12 cellular contexts compared by ENCODE assay signal in the genomic region with DNA sequence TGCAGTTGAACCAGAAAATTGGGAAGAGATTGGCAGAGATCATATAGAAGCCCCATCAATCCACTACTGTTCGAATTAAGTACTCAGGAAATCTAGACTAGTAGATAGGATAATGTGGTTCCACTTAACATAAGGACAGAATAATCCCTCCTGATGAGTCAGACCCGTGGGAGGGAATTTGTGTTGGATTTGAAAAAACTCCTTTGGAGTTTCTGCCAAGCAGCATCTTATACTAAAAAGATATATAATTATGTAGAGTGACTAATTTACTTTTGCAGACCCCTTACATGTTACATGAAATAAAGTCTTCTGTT.
DNase-seq lines count a peak whose midpoint lies in the region; ATAC-seq, FAIRE-seq and TF ChIP-seq lines count a peak whose summit lies in the region.
"Had no signal": no experiment of that assay in that cellular context is flagged by ENCODE, and none has a peak within 500 bp of the region (broad histone marks: within the 10 kb centered on the region; RNA-seq: fewer than 3 reads in every experiment).

No MANE protein-coding gene starts in this region.

- no peaks in the 10 kb centered on the region for H3K36me3 Mint-ChIP-seq in naive thymus-derived CD8-positive, alpha-beta T cell

- H3K4me3 ChIP-seq in BJ (ENCODE audit: low read depth, low read length) = no peak overlapping the region
- H3K4me3 ChIP-seq in MG63 = no peak overlapping the region
- no peak overlapping the region for H3K4me3 ChIP-seq in K562
- no peak overlapping the region for H3K4me3 ChIP-seq in adrenal gland
- H3K4me3 ChIP-seq: colonic mucosa, upper lobe of left lung had no signal

- CTCF ChIA-PET in BJ (lab: Yijun Ruan, JAX) = no interaction called here
- CTCF ChIA-PET in K562 (lab: Yijun Ruan, JAX; ENCODE audit: low intra/inter-chr PET ratio) = no interaction called here

- POLR2A ChIA-PET in BJ (lab: Charles Lee) (no interaction called here), K562 (lab: Yijun Ruan, JAX) (no interaction called here)
- POLR2A ChIA-PET in naive thymus-derived CD8-positive, alpha-beta T cell (lab: Charles Lee) = no interaction called here

- H3K36me3 ChIP-seq in BJ (ENCODE audit: control insufficient read depth, insufficient read depth, low read length) (no peaks in the 10 kb centered on the region), MG63 (no peaks in the 10 kb centered on the region), K562 (ENCODE audit: control insufficient read depth, insufficient read depth, low read length) (no peaks in the 10 kb centered on the region), adrenal gland (replicated peaks in 1 of 2) (no peaks in the 10 kb centered on the region)
- H3K36me3 ChIP-seq: colonic mucosa, upper lobe of left lung had no signal

- WGBS in K562 (ENCODE audit: insufficient coverage, low coverage, missing lambda C conversion rate) = 0% methylated on average over 2 of the region's 2 CpGs
- WGBS in adrenal gland, 4 donors = 37 to 41% (median 38%) methylated on average over 2 of the region's 2 CpGs

- intact Hi-C loops in K562 (cut with micrococcal nuclease) (loop anchor here (5.0 kb wide), 1 partner anchor 54 kb away; no protein-coding TSS in a partner anchor), adrenal gland (cut with DNase I) (no loop called here)

- FAIRE-seq in K562 (lab: Jason Lieb, UNC) = no peak

- ATAC-seq in K562 = no peak
- no peak for ATAC-seq in GM18505 (IDR thresholded peaks at IDR 0.05; ENCODE audit: unreplicated experiment)
- ATAC-seq in HG03520 (IDR thresholded peaks at IDR 0.05; ENCODE audit: unreplicated experiment) = no peak
- no peak for ATAC-seq in naive thymus-derived CD8-positive, alpha-beta T cell

- TF ChIP-seq EP300 in K562 (IDR thresholded peaks at IDR 0.05; ENCODE audit: low read length) = no peak

- H3K79me2 ChIP-seq in K562 (ENCODE audit: control insufficient read depth, insufficient read depth, low read length) = no peaks in the 10 kb centered on the region

- DNase-seq in BJ (ENCODE audit: low read depth) (peak; percentile 50), MG63 (peak; percentile 55), K562 (ENCODE audit: extremely low read depth in 1 of 4, low spot score in 3 of 4) (no peak), kidney tubule cell (ENCODE audit: low spot score) (peak; percentile 35), adrenal gland (no peak)
- no peak for DNase-seq in naive thymus-derived CD8-positive, alpha-beta T cell
- DNase-seq: Calu3, colonic mucosa, H9, upper lobe of left lung had no signal

- no peaks in the 10 kb centered on the region for H3K9me3 Mint-ChIP-seq in naive thymus-derived CD8-positive, alpha-beta T cell
- H3K9me3 Mint-ChIP-seq: H9 had no signal

- in situ Hi-C loops in K562 (cut with MboI) = no loop called here

- H3K9ac ChIP-seq in K562 (ENCODE audit: insufficient read depth in 1 of 2, low read depth in 2 of 2, low read length in 2 of 2) = no peak overlapping the region

- H3K27me3 ChIP-seq in BJ (ENCODE audit: control insufficient read depth, insufficient read depth, low read length) (no peaks in the 10 kb centered on the region), MG63 (no peaks in the 10 kb centered on the region), K562 (ENCODE audit: control insufficient read depth in 2 of 2, insufficient read depth in 2 of 2, low read length in 2 of 2) (no peaks in the 10 kb centered on the region), adrenal gland (no peaks in the 10 kb centered on the region)
- H3K27me3 ChIP-seq: colonic mucosa, upper lobe of left lung had no signal

- no peak overlapping the region for H2AFZ ChIP-seq in K562 (ENCODE audit: low read depth, low read length)

- no peak for TF ChIP-seq RAD21 in K562 (CRISPR knock-in tag; conservative IDR thresholded peaks at IDR 0.05 in 1 of 2, IDR thresholded peaks at IDR 0.05 in 1 of 2)

- H3K9me3 ChIP-seq in MG63 (no peaks in the 10 kb centered on the region; the same call in 1 of the 2 replicates), K562 (replicated peaks; ENCODE audit: control insufficient read depth, insufficient read depth, low read depth, low read length) (no peaks in the 10 kb centered on the region), adrenal gland (replicated peaks in 1 of 3) (no peaks in the 10 kb centered on the region)
- H3K9me3 ChIP-seq: colonic mucosa, upper lobe of left lung had no signal

- no peaks in the 10 kb centered on the region for H3K4me1 ChIP-seq in K562 (replicated peaks in 1 of 2; ENCODE audit: control insufficient read depth in 2 of 2, insufficient read depth in 2 of 2, low read length in 2 of 2)
- H3K4me1 ChIP-seq in adrenal gland (replicated peaks in 1 of 2) = no peaks in the 10 kb centered on the region
- H3K4me1 ChIP-seq: colonic mucosa, upper lobe of left lung had no signal

- no peaks in the 10 kb centered on the region for H3K4me1 Mint-ChIP-seq in naive thymus-derived CD8-positive, alpha-beta T cell

- no peak overlapping the region for H3K27ac Mint-ChIP-seq in naive thymus-derived CD8-positive, alpha-beta T cell

- H3K27ac ChIP-seq in K562 (ENCODE audit: extremely low read depth, low read depth, low read length) (no peak overlapping the region), adrenal gland (no peak overlapping the region)
- H3K27ac ChIP-seq: colonic mucosa, upper lobe of left lung had no signal

- no peak for TF ChIP-seq POLR2A in K562 (conservative IDR thresholded peaks at IDR 0.05)
- TF ChIP-seq POLR2A in GM18505 (IDR thresholded peaks at IDR 0.05; ENCODE audit: borderline replicate concordance, extremely low read depth, insufficient read depth, insufficient read length) = no peak
- no peak for TF ChIP-seq POLR2A in adrenal gland (IDR thresholded peaks at IDR 0.05)

- TF ChIP-seq CTCF in BJ (IDR thresholded peaks at IDR 0.05; ENCODE audit: insufficient read depth, low read depth, low read length) (no peak), K562 (IDR thresholded peaks at IDR 0.05 in 2 of 3, conservative IDR thresholded peaks at IDR 0.05 in 1 of 3; ENCODE audit: insufficient read depth in 2 of 3, low read depth in 1 of 3, low read length in 3 of 3) (no peak), adrenal gland (IDR thresholded peaks at IDR 0.05) (no peak)

- no peak overlapping the region for H3K4me3 Mint-ChIP-seq in naive thymus-derived CD8-positive, alpha-beta T cell
- H3K4me3 Mint-ChIP-seq: H9 had no signal

- BruUV-seq in K562 (replicated peaks; lab: Mats Ljungman, UMichigan) = no TSS peak

- no peak overlapping the region for H3K4me2 ChIP-seq in K562 (ENCODE audit: insufficient read depth, low read length)

- H3K9me1 ChIP-seq in K562 (ENCODE audit: control insufficient read depth, insufficient read depth, low read length) = no peaks in the 10 kb centered on the region

- H4K20me1 ChIP-seq in K562 (replicated peaks; ENCODE audit: control insufficient read depth, insufficient read depth, low read length) = no peaks in the 10 kb centered on the region

- H3K27me3 Mint-ChIP-seq in naive thymus-derived CD8-positive, alpha-beta T cell = peaks cover 2 to 18% (median 9%) of the 10 kb centered on the region in 5 donors

TF ChIP-seq in K562, 482 proteins besides CTCF, POLR2A, EP300 and RAD21:
- TF ChIP-seq FOSL1 (tag; conservative IDR thresholded peaks at IDR 0.05) (peak; percentile 38; the same call in 1 of the 2 replicates), SREBF2 (CRISPR knock-in tag; IDR thresholded peaks at IDR 0.05) (no peak), BHLHE40 (IDR thresholded peaks at IDR 0.05; ENCODE audit: low read length) (no peak)
TF ChIP-seq in K562: peak in this region for 1.

Comparison
In these comparisons a context has a peak if more than half of its experiments do, and no peak if none do; other contexts are left out.
1. DNase-seq: peak in BJ (single experiment), MG63 (single experiment) and kidney tubule cell (single experiment); none in K562 (0 of 4), adrenal gland (0 of 7) and naive thymus-derived CD8-positive, alpha-beta T cell (0 of 10).